ENCODE assay signal across 8 cellular contexts in genomic region chr10:1043532-1043995, GRCh38. TPM values are rescaled to one million over a fixed set of nuclear protein-coding genes. Genes with fewer than 3 reads are reported as not detected.
DNase-seq lines count a peak whose midpoint lies in the region; ATAC-seq and TF ChIP-seq lines count a peak whose summit lies in the region.

No MANE protein-coding gene starts in this region.

- DNase-seq in RWPE1 (ENCODE audit: low spot score): no peak
- peak; percentile 81 for DNase-seq in cardiac septum (ENCODE audit: low spot score)
- DNase-seq in cortex of kidney (lab: John Stamatoyannopoulos, UW): no peak
- DNase-seq in glomerular visceral epithelial cell (ENCODE audit: extremely low spot score): no peak
- DNase-seq in stimulated activated CD4-positive, alpha-beta T cell treated with anti-CD3 and anti-CD28 coated beads, Interleukin-4, amount 100 ng/mL, for 1 hour: no peak

- peaks cover 4 to 29% (median 21%) of the 10 kb centered on the region in 5 donors for H3K36me3 ChIP-seq in subcutaneous abdominal adipose tissue (ENCODE audit: control insufficient read depth in 5 of 5, insufficient read depth in 5 of 5, low read length in 5 of 5)

- no peaks in the 10 kb centered on the region for H3K27me3 ChIP-seq in subcutaneous abdominal adipose tissue (ENCODE audit: control insufficient read depth in 5 of 5, insufficient read depth in 4 of 5, low read length in 5 of 5)

- ATAC-seq in GM18868 (IDR thresholded peaks at IDR 0.05; ENCODE audit: unreplicated experiment): peak; percentile 68
- peak; percentile 67 for ATAC-seq in HG02678 (IDR thresholded peaks at IDR 0.05; ENCODE audit: unreplicated experiment)

- TF ChIP-seq CTCF in RWPE1 (conservative IDR thresholded peaks at IDR 0.05; ENCODE audit: low read depth): no peak

- intact Hi-C loops in cardiac septum (cut with DNase I): no loop called here

- peaks cover 0 to 41% (median 37%) of the 10 kb centered on the region in 5 donors for H3K4me1 ChIP-seq in subcutaneous abdominal adipose tissue (ENCODE audit: control insufficient read depth in 5 of 5, insufficient read depth in 5 of 5, low read length in 5 of 5)

- H3K27ac ChIP-seq in RWPE1 (peak overlapping the region; percentile 32; the same call in 1 of the 2 replicates), subcutaneous abdominal adipose tissue (ENCODE audit: low read depth, low read length) (peak overlapping the region; percentile 64)

- POLR2A ChIA-PET in RWPE1 (lab: Yijun Ruan, JAX; ENCODE audit: low non-redundant PET): no interaction called here

- H3K9ac ChIP-seq in subcutaneous abdominal adipose tissue (ENCODE audit: low read length in 5 of 5): peak overlapping the region in 2 of 5 donors; percentile 39 to 55

- CTCF ChIA-PET in RWPE1 (lab: Yijun Ruan, JAX): no interaction called here

- no peaks in the 10 kb centered on the region for H3K9me3 ChIP-seq in subcutaneous abdominal adipose tissue (ENCODE audit: control insufficient read depth in 5 of 5, low read length in 5 of 5)

- peak overlapping the region in 3 of 5 donors; percentile 39 to 44 (median 40) for H3K4me3 ChIP-seq in subcutaneous abdominal adipose tissue (ENCODE audit: low read depth in 1 of 5, low read length in 5 of 5)

RNA-seq across cellular contexts. Expression of gene IDI1, which starts 5.4 kb away (rescaled TPM):
- total RNA-seq in cardiac septum: 28.9 TPM

RNA-seq across cellular contexts. Expression of gene WDR37, which starts 12.6 kb away (rescaled TPM):
- total RNA-seq in cardiac septum: 28.1 TPM

RNA-seq across cellular contexts. Expression of gene IDI2, which starts 17.9 kb away (rescaled TPM):
- 0.51 TPM for total RNA-seq in cardiac septum

RNA-seq across cellular contexts. Expression of gene GTPBP4, which starts 55.3 kb away (rescaled TPM):
- 33.1 TPM for total RNA-seq in cardiac septum
